Comparison of ENCODE assay signal across 18 cellular contexts in genomic region chr4:144302704-144303536, GRCh38.
"Had no signal": no experiment of that assay in that cellular context is flagged by ENCODE, and none has a peak within 500 bp of the region (broad histone marks: within the 10 kb centered on the region; RNA-seq: fewer than 3 reads in every experiment).

No MANE protein-coding gene starts in this region.

- H3K27ac Mint-ChIP-seq: activated CD8-positive, alpha-beta T cell treated with anti-CD3 and anti-CD28 coated beads for 36 hours; activated naive CD4-positive, alpha-beta T cell treated with anti-CD3 and anti-CD28 coated beads, Interleukin-2, amount 50 U/mL, for 72 hours; activated T-cell treated with anti-CD3 and anti-CD28 coated beads, Interleukin-2, amount 50 U/mL, for 72 hours; effector memory CD8-positive, alpha-beta T cell; nephron; progenitor cell of endocrine pancreas; stimulated activated naive CD8-positive, alpha-beta T cell treated with anti-CD3 and anti-CD28 coated beads, Interleukin-15, Interleukin-2, amounts not matched to agents 100 ng/mL and 50 ng/mL, for 24 hours had no signal

- ATAC-seq: activated CD8-positive, alpha-beta T cell treated with anti-CD3 and anti-CD28 coated beads for 36 hours; activated naive CD4-positive, alpha-beta T cell treated with anti-CD3 and anti-CD28 coated beads, Interleukin-2, amount 50 U/mL, for 72 hours; activated T-cell treated with anti-CD3 and anti-CD28 coated beads, Interleukin-2, amount 50 U/mL, for 72 hours; effector memory CD8-positive, alpha-beta T cell had no signal

- H3K36me3 ChIP-seq: brain microvascular endothelial cell, esophagus muscularis mucosa, right atrium auricular region had no signal

- H3K27me3 Mint-ChIP-seq: activated CD8-positive, alpha-beta T cell treated with anti-CD3 and anti-CD28 coated beads for 36 hours; progenitor cell of endocrine pancreas; stimulated activated naive CD8-positive, alpha-beta T cell treated with anti-CD3 and anti-CD28 coated beads, Interleukin-15, Interleukin-2, amounts not matched to agents 100 ng/mL and 50 ng/mL, for 24 hours had no signal

- H3K4me3 ChIP-seq: esophagus muscularis mucosa, right atrium auricular region had no signal

- H3K27me3 ChIP-seq: brain microvascular endothelial cell, esophagus muscularis mucosa, right atrium auricular region had no signal

- H3K4me1 ChIP-seq: esophagus muscularis mucosa, right atrium auricular region had no signal

- H3K9me3 ChIP-seq: esophagus muscularis mucosa, right atrium auricular region had no signal

- H3K36me3 Mint-ChIP-seq: activated naive CD4-positive, alpha-beta T cell treated with anti-CD3 and anti-CD28 coated beads, Interleukin-2, amount 50 U/mL, for 72 hours had no signal

- DNase-seq: activated CD4-positive, alpha-beta T cell treated with anti-CD3 and anti-CD28 coated beads for 48 hours; activated CD8-positive, alpha-beta T cell treated with anti-CD3 and anti-CD28 coated beads for 36 hours; activated gamma-delta T cell; activated T-cell treated with anti-CD3 and anti-CD28 coated beads, Interleukin-2, amount 50 U/mL, for 72 hours; amygdala; brain microvascular endothelial cell; cerebellar nuclear complex; dermis blood vessel endothelial cell; effector memory CD8-positive, alpha-beta T cell; glutamatergic neuron; small intestine; T-helper 2 cell had no signal

- H3K27ac ChIP-seq: brain microvascular endothelial cell, esophagus muscularis mucosa, right atrium auricular region had no signal

- H3K4me3 Mint-ChIP-seq: activated CD8-positive, alpha-beta T cell treated with anti-CD3 and anti-CD28 coated beads for 36 hours; activated T-cell treated with anti-CD3 and anti-CD28 coated beads, Interleukin-2, amount 50 U/mL, for 72 hours; effector memory CD8-positive, alpha-beta T cell; nephron; stimulated activated naive CD8-positive, alpha-beta T cell treated with anti-CD3 and anti-CD28 coated beads, Interleukin-15, Interleukin-2, amounts not matched to agents 100 ng/mL and 50 ng/mL, for 24 hours had no signal

- H3K9me3 Mint-ChIP-seq: activated CD8-positive, alpha-beta T cell treated with anti-CD3 and anti-CD28 coated beads for 36 hours; activated naive CD4-positive, alpha-beta T cell treated with anti-CD3 and anti-CD28 coated beads, Interleukin-2, amount 50 U/mL, for 72 hours; activated T-cell treated with anti-CD3 and anti-CD28 coated beads, Interleukin-2, amount 50 U/mL, for 72 hours; nephron; stimulated activated naive CD8-positive, alpha-beta T cell treated with anti-CD3 and anti-CD28 coated beads, Interleukin-15, Interleukin-2, amounts not matched to agents 100 ng/mL and 50 ng/mL, for 24 hours had no signal

- FAIRE-seq: small intestine had no signal
